In genomic region chr7:7911339-7911738, GRCh38 we compare ENCODE assay signal across 12 cellular contexts. TPM values are rescaled to one million over a fixed set of nuclear protein-coding genes. Genes with fewer than 3 reads are reported as not detected.
A peak's percentile ranks its signal among the peaks of the same experiment; 100 is the strongest.
DNase-seq lines count a peak whose midpoint lies in the region; ATAC-seq and TF ChIP-seq lines count a peak whose summit lies in the region.
"Had no signal": no experiment of that assay in that cellular context is flagged by ENCODE, and none has a peak within 500 bp of the region (broad histone marks: within the 10 kb centered on the region; RNA-seq: fewer than 3 reads in every experiment).

No MANE protein-coding gene starts in this region.

- WGBS in hepatocyte (ENCODE audit: low lambda C conversion rate, missing lambda C conversion rate), result 26% methylated on average over 3 of the region's 3 CpGs

- H3K27ac ChIP-seq in hepatocyte, result peak overlapping the region; percentile 86
- H3K27ac ChIP-seq: pancreas, SK-N-MC had no signal

- H3K4me3 ChIP-seq in HFF-Myc (replicated peaks; ENCODE audit: low read depth, low read length) (no peak overlapping the region), hepatocyte (no peak overlapping the region)
- H3K4me3 ChIP-seq: pancreas, SK-N-MC had no signal

- DNase-seq in A172 (ENCODE audit: low spot score) (peak; percentile 91), HFF-Myc (ENCODE audit: extremely low read depth, low read depth) (peak; percentile 9), hepatocyte (ENCODE audit: low spot score) (peak; percentile 46), KG1 (lab: John Stamatoyannopoulos, UW) (no peak), midbrain (lab: John Stamatoyannopoulos, UW) (no peak)
- DNase-seq: BE2C, NCI-H2107, pancreas had no signal

- no peak for TF ChIP-seq CTCF in HFF-Myc (IDR thresholded peaks at IDR 0.05; ENCODE audit: low read depth, low read length, missing control alignments)
- TF ChIP-seq CTCF in hepatocyte (IDR thresholded peaks at IDR 0.05; ENCODE audit: poor library complexity), result no peak

- H3K79me2 ChIP-seq in hepatocyte, result no peaks in the 10 kb centered on the region

- peak overlapping the region; percentile 4 for H3K4me2 ChIP-seq in hepatocyte

- peaks cover 5% of the 10 kb centered on the region for H3K4me1 ChIP-seq in hepatocyte (ENCODE audit: insufficient read depth)
- H3K4me1 ChIP-seq: BE2C, pancreas had no signal

- no peaks in the 10 kb centered on the region for H3K36me3 ChIP-seq in hepatocyte (replicated peaks; ENCODE audit: insufficient read depth, low read depth)
- H3K36me3 ChIP-seq: BE2C, pancreas had no signal

- ATAC-seq in SK-N-SH treated with all-trans-retinoic acid at 6 μM for 48 hours (peak; percentile 74), HG03342 (IDR thresholded peaks at IDR 0.05; ENCODE audit: unreplicated experiment) (no peak), HG03159 (IDR thresholded peaks at IDR 0.05; ENCODE audit: unreplicated experiment) (no peak)
- ATAC-seq: pancreas had no signal

- H2AFZ ChIP-seq in hepatocyte, result no peak overlapping the region

- no peaks in the 10 kb centered on the region for H3K9me2 ChIP-seq in hepatocyte (replicated peaks; ENCODE audit: insufficient read depth)

- no peaks in the 10 kb centered on the region for H4K20me1 ChIP-seq in hepatocyte (ENCODE audit: insufficient read depth, poor library complexity, severe bottlenecking)

- no peaks in the 10 kb centered on the region for H3K27me3 ChIP-seq in hepatocyte
- H3K27me3 ChIP-seq: BE2C, pancreas had no signal

- no peaks in the 10 kb centered on the region for H3K9me3 ChIP-seq in hepatocyte (ENCODE audit: low read depth)
- H3K9me3 ChIP-seq: BE2C, pancreas had no signal

TF ChIP-seq in SK-N-SH treated with all-trans-retinoic acid at 6 μM for 48 hours, 23 proteins besides CTCF, POLR2A, EP300 and RAD21:
- TF ChIP-seq ZNF565 (CRISPR knock-in tag; conservative IDR thresholded peaks at IDR 0.05; ENCODE audit: low read depth) (no peak), PATZ1 (CRISPR knock-in tag; IDR thresholded peaks at IDR 0.05; ENCODE audit: borderline replicate concordance) (peak; percentile 56; the same call in 1 of the 2 replicates), POU6F1 (CRISPR knock-in tag; IDR thresholded peaks at IDR 0.05; ENCODE audit: borderline replicate concordance, low read depth) (no peak), ISL1 (CRISPR knock-in tag; IDR thresholded peaks at IDR 0.05) (peak; percentile 88)
TF ChIP-seq in SK-N-SH treated with all-trans-retinoic acid at 6 μM for 48 hours: peak in this region for 2.

RNA-seq across cellular contexts. Expression of gene GLCCI1, which starts 57.3 kb away (rescaled TPM):
- 3.0 and 7.2 TPM in 2 replicates for total RNA-seq in A172 (2014; rRNA removed; shearing (Covaris generic))
- total RNA-seq in hepatocyte, result 18.2 and 21.4 TPM in 2 replicates
- polyA plus RNA-seq in hepatocyte, result 15.7 and 28.8 TPM in 2 replicates

Comparison
In these comparisons a context has a peak if more than half of its experiments do, and no peak if none do; other contexts are left out.
1. DNase-seq: peak in A172 (single experiment), HFF-Myc (single experiment) and hepatocyte (single experiment); none in KG1 (single experiment) and midbrain (single experiment).